ENCODE assay signal across 20 cellular contexts in genomic region chr2:130985831-130986649, GRCh38.
"Had no signal": no experiment of that assay in that cellular context is flagged by ENCODE, and none has a peak within 500 bp of the region (broad histone marks: within the 10 kb centered on the region; RNA-seq: fewer than 3 reads in every experiment).

No MANE protein-coding gene starts in this region.

- H3K4me1 ChIP-seq: gastrocnemius medialis, lower lobe of right lung, pancreas, sigmoid colon, thyroid gland, vagina had no signal

- H3K27me3 Mint-ChIP-seq: effector memory CD8-positive, alpha-beta T cell had no signal

- H3K27ac ChIP-seq: epithelial cell of prostate, gastrocnemius medialis, lower lobe of right lung, pancreas, sigmoid colon, thyroid gland, vagina had no signal

- ATAC-seq: activated CD8-positive, alpha-beta memory T cell treated with anti-CD3 and anti-CD28 coated beads, Interleukin-2, amount 10 ng/mL, durations not matched to agents 7 days and 5 days; effector memory CD8-positive, alpha-beta T cell; gastrocnemius medialis; pancreas had no signal

- DNase-seq: activated CD4-positive, alpha-beta T cell treated with anti-CD3 and anti-CD28 coated beads for 1 hour; activated CD4-positive, alpha-beta T cell treated with anti-CD3 and anti-CD28 coated beads, Interleukin-2, amount 50 U/mL, for 48 hours; activated CD8-positive, alpha-beta memory T cell treated with anti-CD3 and anti-CD28 coated beads, Interleukin-2, amount 10 ng/mL, durations not matched to agents 7 days and 5 days; activated naive CD4-positive, alpha-beta T cell treated with anti-CD3 and anti-CD28 coated beads for 36 hours; activated T-cell treated with anti-CD3 and anti-CD28 coated beads, Interleukin-2, amount 50 U/mL, for 1 hour; dermis blood vessel endothelial cell; effector memory CD8-positive, alpha-beta T cell; gastrocnemius medialis; heart right ventricle; lower lobe of right lung; midbrain; pancreas; sigmoid colon; spleen; stimulated activated CD4-positive, alpha-beta T cell treated with anti-CD3 and anti-CD28 coated beads, Interleukin-1b, Interleukin-23, amount 100 ng/mL, for 48 hours; thyroid gland had no signal

- FAIRE-seq: astrocyte, pancreas had no signal

- H3K27ac Mint-ChIP-seq: activated CD8-positive, alpha-beta memory T cell treated with anti-CD3 and anti-CD28 coated beads, Interleukin-2, amount 10 ng/mL, durations not matched to agents 7 days and 5 days; activated naive CD4-positive, alpha-beta T cell treated with anti-CD3 and anti-CD28 coated beads for 36 hours; activated T-helper 2 cell treated with anti-CD3 and anti-CD28 coated beads, Interferon-gamma antibody, Interleukin-2, Interleukin-4, amounts not matched to agents 10 μg/mL and 5 μg/mL and 100 μg/mL, durations not matched to agents 14 hours and 24 hours and 36 hours; effector memory CD8-positive, alpha-beta T cell had no signal

- H3K27me3 ChIP-seq: gastrocnemius medialis, pancreas, sigmoid colon, thyroid gland, vagina had no signal

- H3K4me3 ChIP-seq: gastrocnemius medialis, heart right ventricle, lower lobe of right lung, pancreas, sigmoid colon, spleen, thyroid gland, vagina had no signal

- H3K36me3 Mint-ChIP-seq: activated CD8-positive, alpha-beta memory T cell treated with anti-CD3 and anti-CD28 coated beads, Interleukin-2, amount 10 ng/mL, durations not matched to agents 7 days and 5 days had no signal

- H3K9me3 Mint-ChIP-seq: activated naive CD4-positive, alpha-beta T cell treated with anti-CD3 and anti-CD28 coated beads for 36 hours; activated T-helper 2 cell treated with anti-CD3 and anti-CD28 coated beads, Interferon-gamma antibody, Interleukin-2, Interleukin-4, amounts not matched to agents 10 μg/mL and 5 μg/mL and 100 μg/mL, durations not matched to agents 14 hours and 24 hours and 36 hours; effector memory CD8-positive, alpha-beta T cell had no signal

- H3K4me3 Mint-ChIP-seq: activated CD8-positive, alpha-beta memory T cell treated with anti-CD3 and anti-CD28 coated beads, Interleukin-2, amount 10 ng/mL, durations not matched to agents 7 days and 5 days; activated naive CD4-positive, alpha-beta T cell treated with anti-CD3 and anti-CD28 coated beads for 36 hours; effector memory CD8-positive, alpha-beta T cell had no signal

- H3K36me3 ChIP-seq: gastrocnemius medialis, heart right ventricle, lower lobe of right lung, pancreas, sigmoid colon, spleen, thyroid gland, vagina had no signal

- H3K9me3 ChIP-seq: gastrocnemius medialis, heart right ventricle, lower lobe of right lung, pancreas, sigmoid colon, thyroid gland, vagina had no signal
